Comparison of ENCODE assay signal across 8 cellular contexts in the genomic region with DNA sequence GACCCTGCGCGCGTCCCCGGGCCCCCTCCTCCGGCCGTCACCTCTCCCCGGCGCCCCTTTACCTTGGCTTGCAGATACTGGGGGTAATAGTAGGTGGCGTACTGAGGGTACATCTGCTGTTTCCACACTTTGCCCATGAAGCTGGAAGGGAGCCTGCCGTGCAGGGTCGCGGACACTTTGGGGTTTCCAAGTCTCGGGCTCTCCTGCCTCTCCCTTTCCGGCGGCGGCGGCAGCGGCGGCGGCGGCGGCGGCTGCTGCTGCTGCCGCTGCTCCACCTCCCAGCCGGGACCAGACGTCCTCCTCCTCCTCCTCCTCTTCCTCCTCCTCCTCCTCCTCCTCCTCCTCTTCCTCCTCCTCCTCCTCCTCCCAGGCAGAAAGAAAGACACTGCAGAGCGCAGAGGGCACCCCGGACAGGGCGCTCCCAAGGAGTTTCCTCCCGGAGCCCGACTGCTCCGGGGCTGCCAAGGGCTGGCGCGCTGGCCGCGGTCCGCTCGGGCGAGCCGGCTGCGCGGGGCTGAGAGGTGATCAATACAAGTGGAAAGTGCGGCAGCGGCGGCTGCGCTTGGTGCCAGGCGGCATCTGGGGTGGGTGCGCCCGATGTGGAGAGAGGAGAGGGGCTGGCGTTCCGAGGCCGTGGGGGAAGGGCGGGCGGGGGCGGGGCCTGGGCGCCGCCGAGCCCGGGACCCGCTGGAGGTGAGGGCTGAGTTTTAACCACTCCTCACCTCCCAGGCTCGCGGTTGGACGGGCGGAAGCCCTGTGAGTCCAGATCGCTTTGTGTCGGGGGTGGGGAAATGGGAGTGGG. TPM values are rescaled to one million over a fixed set of nuclear protein-coding genes. Genes with fewer than 3 reads are reported as not detected.
DNase-seq lines count a peak whose midpoint lies in the region; ATAC-seq, FAIRE-seq and TF ChIP-seq lines count a peak whose summit lies in the region.

A gene with protein sequence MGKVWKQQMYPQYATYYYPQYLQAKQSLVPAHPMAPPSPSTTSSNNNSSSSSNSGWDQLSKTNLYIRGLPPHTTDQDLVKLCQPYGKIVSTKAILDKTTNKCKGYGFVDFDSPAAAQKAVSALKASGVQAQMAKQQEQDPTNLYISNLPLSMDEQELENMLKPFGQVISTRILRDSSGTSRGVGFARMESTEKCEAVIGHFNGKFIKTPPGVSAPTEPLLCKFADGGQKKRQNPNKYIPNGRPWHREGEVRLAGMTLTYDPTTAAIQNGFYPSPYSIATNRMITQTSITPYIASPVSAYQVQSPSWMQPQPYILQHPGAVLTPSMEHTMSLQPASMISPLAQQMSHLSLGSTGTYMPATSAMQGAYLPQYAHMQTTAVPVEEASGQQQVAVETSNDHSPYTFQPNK (minus strand): TSS at position 581 of the 802 bp plus-strand sequence. CDS start 444 bp downstream, at position 137.

- no peak for TF ChIP-seq CTCF in NB4 (IDR thresholded peaks at IDR 0.05; ENCODE audit: low read depth, low read length)
- TF ChIP-seq CTCF in WI38 (IDR thresholded peaks at IDR 0.05; ENCODE audit: low read depth, low read length): no peak
- no peak for TF ChIP-seq CTCF in keratinocyte (optimal IDR thresholded peaks at IDR 0.05 in 1 of 3, IDR thresholded peaks at IDR 0.05 in 1 of 3, conservative IDR thresholded peaks at IDR 0.05 in 1 of 3; ENCODE audit: extremely low read depth in 1 of 3, insufficient read depth in 2 of 3, low read length in 3 of 3)

- no peaks in the 10 kb centered on the region for H4K20me1 ChIP-seq in keratinocyte (ENCODE audit: control insufficient read depth, extremely low read depth, insufficient read depth, low read length)

- FAIRE-seq in keratinocyte (lab: Jason Lieb, UNC): no peak

- H3K4me2 ChIP-seq in keratinocyte (ENCODE audit: control insufficient read depth, extremely low read depth, insufficient read depth, low read depth, low read length): peak within 1 kb of the TSS; percentile 99

- ATAC-seq in GM19351 (IDR thresholded peaks at IDR 0.05; ENCODE audit: unreplicated experiment): peak; percentile 53
- ATAC-seq in GM18868 (IDR thresholded peaks at IDR 0.05; ENCODE audit: unreplicated experiment): no peak

- H3K4me1 ChIP-seq in keratinocyte (ENCODE audit: control insufficient read depth, extremely low read depth, insufficient read depth, low read length): peaks cover 22% of the 10 kb centered on the region

- H3K4me3 ChIP-seq in NB4 (ENCODE audit: low read depth, low read length): peak within 1 kb of the TSS; percentile 62
- H3K4me3 ChIP-seq in WI38 (ENCODE audit: low read depth, low read length): peak within 1 kb of the TSS; percentile 80
- peak within 1 kb of the TSS; percentile 91 to 99 (median 93) for H3K4me3 ChIP-seq in keratinocyte (ENCODE audit: control insufficient read depth in 2 of 3, extremely low read depth in 1 of 3, insufficient read depth in 2 of 3, low read depth in 1 of 3, low read length in 3 of 3)

- H3K27me3 ChIP-seq in keratinocyte (ENCODE audit: control insufficient read depth, extremely low read depth, insufficient read depth, low read length): no peaks in the 10 kb centered on the region

- TF ChIP-seq POLR2A in NB4 (IDR thresholded peaks at IDR 0.05; ENCODE audit: extremely low read depth, insufficient read length): no peak

- dilution Hi-C loops in keratinocyte (cut with MboI; ENCODE audit: extremely low pct_ligation_motif_present, low sequenced_read_pairs): no loop called here

- no peaks in the 10 kb centered on the region for H3K36me3 ChIP-seq in keratinocyte (ENCODE audit: control insufficient read depth in 2 of 2, extremely low read depth in 1 of 2, insufficient read depth in 2 of 2, low read length in 2 of 2)

- H2AFZ ChIP-seq in keratinocyte (ENCODE audit: control insufficient read depth, low read length): peak within 1 kb of the TSS; percentile 72

- peaks cover 45% of the 10 kb centered on the region for H3K79me2 ChIP-seq in keratinocyte (ENCODE audit: control insufficient read depth, insufficient read depth, low read length)

- H3K9ac ChIP-seq in keratinocyte (ENCODE audit: control insufficient read depth, extremely low read depth, insufficient read depth, low read length): peak within 1 kb of the TSS; percentile 92

- peak; percentile 77 for DNase-seq in NB4 (ENCODE audit: low read depth)
- DNase-seq in central memory CD4-positive, alpha-beta T cell: peak; percentile 51
- no peak for DNase-seq in keratinocyte (ENCODE audit: low read depth, low spot score)
- peak; percentile 30 to 34 for DNase-seq in stimulated activated CD4-positive, alpha-beta T cell treated with anti-CD3 and anti-CD28 coated beads, Interleukin-15, amount 100 ng/mL, for 1 hour (ENCODE audit: low read depth in 1 of 2, low spot score in 1 of 2)
- DNase-seq in AML-193 (lab: John Stamatoyannopoulos, UW): no peak

- H3K27ac ChIP-seq in keratinocyte (ENCODE audit: control insufficient read depth, insufficient read depth, low read length): peak within 1 kb of the TSS; percentile 93

- H3K9me1 ChIP-seq in keratinocyte (ENCODE audit: control insufficient read depth, extremely low read depth, insufficient read depth, low read length): no peaks in the 10 kb centered on the region

- H3K9me3 ChIP-seq in keratinocyte (ENCODE audit: control insufficient read depth, low read depth, low read length): no peaks in the 10 kb centered on the region

RNA-seq across cellular contexts. Expression of the gene that starts here (rescaled TPM):
- polyA plus RNA-seq in keratinocyte: 70.9 to 92.1 TPM (median 89.1 TPM) in 3 replicates
- polyA plus RNA-seq in keratinocyte (2011; ENCODE audit: low read depth): 60.1 TPM
- 54.0 and 93.4 TPM in 2 replicates for polyA plus RNA-seq in keratinocyte (2011; cell fraction: cytosol; rRNA removed)
- 106 and 135 TPM in 2 replicates for polyA plus RNA-seq in keratinocyte (2011; cell fraction: nucleus; rRNA removed)
- 43.3 and 53.3 TPM in 2 replicates for polyA plus RNA-seq in keratinocyte (2012; ENCODE audit: low replicate concordance)
- polyA minus RNA-seq in keratinocyte: 41.3 to 155 TPM (median 84.3 TPM) in 3 replicates
- polyA minus RNA-seq in keratinocyte (2011; cell fraction: cytosol; rRNA and poly(A)+ RNA removed): 41.4 TPM
- 83.4 and 167 TPM in 2 replicates for polyA minus RNA-seq in keratinocyte (2011; cell fraction: nucleus; rRNA and poly(A)+ RNA removed)

Comparison
In these comparisons a context has a peak if more than half of its experiments do, and no peak if none do; other contexts are left out.
1. DNase-seq: peak in NB4 (single experiment), central memory CD4-positive, alpha-beta T cell (single experiment) and stimulated activated CD4-positive, alpha-beta T cell treated with anti-CD3 and anti-CD28 coated beads, Interleukin-15, amount 100 ng/mL, for 1 hour (2 of 2); none in keratinocyte (single experiment) and AML-193 (0 of 2).
2. Peak in every context shown above with its lines, with median percentiles within 50 percentile points of each other: H3K4me3 ChIP-seq.